Comparison of ENCODE assay signal across 8 cellular contexts in genomic region chr1:109484519-109484975, GRCh38. TPM values are rescaled to one million over a fixed set of nuclear protein-coding genes. Genes with fewer than 3 reads are reported as not detected.
A peak's percentile ranks its signal among the peaks of the same experiment; 100 is the strongest.
DNase-seq lines count a peak whose midpoint lies in the region; ATAC-seq and TF ChIP-seq lines count a peak whose summit lies in the region.

No MANE protein-coding gene starts in this region.

- H3K4me3 ChIP-seq in HFF-Myc (replicated peaks; ENCODE audit: low read depth, low read length) (peak overlapping the region; percentile 83), astrocyte of the spinal cord (ENCODE audit: low read depth, low read length) (peak overlapping the region; percentile 83), lower lobe of right lung (peak overlapping the region; percentile 68), vagina (peak overlapping the region; percentile 66 to 72)

- H3K4me1 ChIP-seq in lower lobe of right lung: peaks cover 14% of the 10 kb centered on the region
- peaks cover 19% of the 10 kb centered on the region for H3K4me1 ChIP-seq in vagina

- TF ChIP-seq POLR2A in vagina (IDR thresholded peaks at IDR 0.05): no peak

- H3K9me3 ChIP-seq in lower lobe of right lung: no peaks in the 10 kb centered on the region
- H3K9me3 ChIP-seq in vagina: no peaks in the 10 kb centered on the region

- peak overlapping the region; percentile 67 for H3K27ac ChIP-seq in 22Rv1
- H3K27ac ChIP-seq in lower lobe of right lung: peak overlapping the region; percentile 93
- H3K27ac ChIP-seq in vagina: peak overlapping the region; percentile 97

- ATAC-seq in lower lobe of right lung: no peak

- H3K27me3 ChIP-seq in lower lobe of right lung (ENCODE audit: low read depth) (no peaks in the 10 kb centered on the region), vagina (no peaks in the 10 kb centered on the region)

- DNase-seq in HFF-Myc (ENCODE audit: extremely low read depth, low read depth): no peak
- no peak for DNase-seq in astrocyte of the spinal cord (ENCODE audit: low read depth, low spot score)
- DNase-seq in lower lobe of right lung: no peak
- no peak for DNase-seq in vagina (ENCODE audit: extremely low spot score in 2 of 2)
- DNase-seq in GM10266 (ENCODE audit: extremely low spot score): no peak
- no peak for DNase-seq in activated CD4-positive, CD25-positive, alpha-beta regulatory T cell (lab: John Stamatoyannopoulos, UW)
- DNase-seq in NCI-H187 treated with DMSO at 0.1 percent for 48 hours (lab: John Stamatoyannopoulos, UW): no peak

- intact Hi-C loops in lower lobe of right lung (cut with DNase I) (no loop called here), vagina (cut with DNase I) (no loop called here)

- in situ Hi-C loops in astrocyte of the spinal cord (cut with HindIII; ENCODE audit: low sequenced_read_pairs): no loop called here

- H3K36me3 ChIP-seq in lower lobe of right lung (peaks cover 20% of the 10 kb centered on the region), vagina (no peaks in the 10 kb centered on the region)

- no peak for TF ChIP-seq CTCF in 22Rv1 (IDR thresholded peaks at IDR 0.05)
- no peak for TF ChIP-seq CTCF in HFF-Myc (IDR thresholded peaks at IDR 0.05; ENCODE audit: low read depth, low read length, missing control alignments)
- no peak for TF ChIP-seq CTCF in astrocyte of the spinal cord (IDR thresholded peaks at IDR 0.05; ENCODE audit: low read depth, low read length)
- TF ChIP-seq CTCF in lower lobe of right lung (IDR thresholded peaks at IDR 0.05): no peak
- no peak for TF ChIP-seq CTCF in vagina (IDR thresholded peaks at IDR 0.05)
- TF ChIP-seq CTCF in GM10266 (IDR thresholded peaks at IDR 0.05; ENCODE audit: control insufficient read depth, insufficient read depth, low read depth, missing control alignments): no peak

RNA-seq across cellular contexts. Expression of gene ATXN7L2, which starts 0.8 kb away (rescaled TPM):
- total RNA-seq in lower lobe of right lung (3.8 TPM), vagina (4.9 TPM)

RNA-seq across cellular contexts. Expression of gene CYB561D1, which starts 9.3 kb away (rescaled TPM):
- total RNA-seq in lower lobe of right lung: 15.1 TPM
- total RNA-seq in vagina: 8.3 TPM

RNA-seq across cellular contexts. Expression of gene SYPL2, which starts 18.2 kb away (rescaled TPM):
- total RNA-seq in lower lobe of right lung: 1.5 TPM
- 1.5 TPM for total RNA-seq in vagina

RNA-seq across cellular contexts. Expression of gene AMIGO1, which starts 25.0 kb away (rescaled TPM):
- 9.1 TPM for total RNA-seq in lower lobe of right lung
- total RNA-seq in vagina: 6.4 TPM

RNA-seq across cellular contexts. Expression of gene GPR61, which starts 55.1 kb away (rescaled TPM):
- total RNA-seq in lower lobe of right lung (not detected), vagina (not detected)
